In the genomic region with DNA sequence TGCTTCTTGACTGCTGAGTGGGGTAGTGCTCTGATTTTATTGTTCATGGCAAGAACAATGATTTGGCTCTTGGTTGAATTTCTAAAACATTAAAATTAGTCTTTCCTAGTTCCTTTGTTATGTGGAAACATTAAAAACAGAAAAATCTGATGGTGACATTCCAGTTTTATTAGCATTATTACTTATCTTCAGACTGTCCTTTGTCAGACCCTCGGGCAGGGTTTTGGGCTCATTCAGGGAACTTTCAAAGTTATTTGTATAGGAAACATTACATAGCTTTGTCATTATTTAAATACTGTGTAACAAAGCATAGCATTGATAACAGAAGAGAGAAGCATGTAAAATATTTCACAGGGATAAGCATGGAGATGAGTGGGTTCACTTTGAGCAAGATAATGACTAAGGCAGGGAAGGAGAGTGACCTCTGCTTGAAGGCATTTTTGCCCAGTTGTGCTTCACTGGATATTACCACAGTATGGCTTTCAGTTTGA, we compare ENCODE assay signal across 1 cellular context.
TF ChIP-seq lines count a peak whose summit lies in the region.

No MANE protein-coding gene starts in this region.

TF ChIP-seq in HepG2, 621 proteins besides CTCF, POLR2A, EP300 and RAD21 (continued from another document):
- TF ChIP-seq, protein P1, sequence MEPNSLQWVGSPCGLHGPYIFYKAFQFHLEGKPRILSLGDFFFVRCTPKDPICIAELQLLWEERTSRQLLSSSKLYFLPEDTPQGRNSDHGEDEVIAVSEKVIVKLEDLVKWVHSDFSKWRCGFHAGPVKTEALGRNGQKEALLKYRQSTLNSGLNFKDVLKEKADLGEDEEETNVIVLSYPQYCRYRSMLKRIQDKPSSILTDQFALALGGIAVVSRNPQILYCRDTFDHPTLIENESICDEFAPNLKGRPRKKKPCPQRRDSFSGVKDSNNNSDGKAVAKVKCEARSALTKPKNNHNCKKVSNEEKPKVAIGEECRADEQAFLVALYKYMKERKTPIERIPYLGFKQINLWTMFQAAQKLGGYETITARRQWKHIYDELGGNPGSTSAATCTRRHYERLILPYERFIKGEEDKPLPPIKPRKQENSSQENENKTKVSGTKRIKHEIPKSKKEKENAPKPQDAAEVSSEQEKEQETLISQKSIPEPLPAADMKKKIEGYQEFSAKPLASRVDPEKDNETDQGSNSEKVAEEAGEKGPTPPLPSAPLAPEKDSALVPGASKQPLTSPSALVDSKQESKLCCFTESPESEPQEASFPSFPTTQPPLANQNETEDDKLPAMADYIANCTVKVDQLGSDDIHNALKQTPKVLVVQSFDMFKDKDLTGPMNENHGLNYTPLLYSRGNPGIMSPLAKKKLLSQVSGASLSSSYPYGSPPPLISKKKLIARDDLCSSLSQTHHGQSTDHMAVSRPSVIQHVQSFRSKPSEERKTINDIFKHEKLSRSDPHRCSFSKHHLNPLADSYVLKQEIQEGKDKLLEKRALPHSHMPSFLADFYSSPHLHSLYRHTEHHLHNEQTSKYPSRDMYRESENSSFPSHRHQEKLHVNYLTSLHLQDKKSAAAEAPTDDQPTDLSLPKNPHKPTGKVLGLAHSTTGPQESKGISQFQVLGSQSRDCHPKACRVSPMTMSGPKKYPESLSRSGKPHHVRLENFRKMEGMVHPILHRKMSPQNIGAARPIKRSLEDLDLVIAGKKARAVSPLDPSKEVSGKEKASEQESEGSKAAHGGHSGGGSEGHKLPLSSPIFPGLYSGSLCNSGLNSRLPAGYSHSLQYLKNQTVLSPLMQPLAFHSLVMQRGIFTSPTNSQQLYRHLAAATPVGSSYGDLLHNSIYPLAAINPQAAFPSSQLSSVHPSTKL (CRISPR knock-in tag; IDR thresholded peaks at IDR 0.05) = peak; percentile 81
- peak; percentile 36; the same call in 1 of the 2 replicates for TF ChIP-seq ISL2 (CRISPR knock-in tag; IDR thresholded peaks at IDR 0.05)
- TF ChIP-seq, protein P2, sequence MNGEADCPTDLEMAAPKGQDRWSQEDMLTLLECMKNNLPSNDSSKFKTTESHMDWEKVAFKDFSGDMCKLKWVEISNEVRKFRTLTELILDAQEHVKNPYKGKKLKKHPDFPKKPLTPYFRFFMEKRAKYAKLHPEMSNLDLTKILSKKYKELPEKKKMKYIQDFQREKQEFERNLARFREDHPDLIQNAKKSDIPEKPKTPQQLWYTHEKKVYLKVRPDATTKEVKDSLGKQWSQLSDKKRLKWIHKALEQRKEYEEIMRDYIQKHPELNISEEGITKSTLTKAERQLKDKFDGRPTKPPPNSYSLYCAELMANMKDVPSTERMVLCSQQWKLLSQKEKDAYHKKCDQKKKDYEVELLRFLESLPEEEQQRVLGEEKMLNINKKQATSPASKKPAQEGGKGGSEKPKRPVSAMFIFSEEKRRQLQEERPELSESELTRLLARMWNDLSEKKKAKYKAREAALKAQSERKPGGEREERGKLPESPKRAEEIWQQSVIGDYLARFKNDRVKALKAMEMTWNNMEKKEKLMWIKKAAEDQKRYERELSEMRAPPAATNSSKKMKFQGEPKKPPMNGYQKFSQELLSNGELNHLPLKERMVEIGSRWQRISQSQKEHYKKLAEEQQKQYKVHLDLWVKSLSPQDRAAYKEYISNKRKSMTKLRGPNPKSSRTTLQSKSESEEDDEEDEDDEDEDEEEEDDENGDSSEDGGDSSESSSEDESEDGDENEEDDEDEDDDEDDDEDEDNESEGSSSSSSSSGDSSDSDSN (CRISPR knock-in tag; IDR thresholded peaks at IDR 0.05) = no peak
- TF ChIP-seq HDAC6 (IDR thresholded peaks at IDR 0.05; ENCODE audit: low read depth, low read length) = no peak
- no peak for TF ChIP-seq ZNF496 (CRISPR knock-in tag; IDR thresholded peaks at IDR 0.05; ENCODE audit: insufficient replicate concordance)
- TF ChIP-seq SALL1 (CRISPR knock-in tag; IDR thresholded peaks at IDR 0.05) = no peak
- TF ChIP-seq, protein P3, sequence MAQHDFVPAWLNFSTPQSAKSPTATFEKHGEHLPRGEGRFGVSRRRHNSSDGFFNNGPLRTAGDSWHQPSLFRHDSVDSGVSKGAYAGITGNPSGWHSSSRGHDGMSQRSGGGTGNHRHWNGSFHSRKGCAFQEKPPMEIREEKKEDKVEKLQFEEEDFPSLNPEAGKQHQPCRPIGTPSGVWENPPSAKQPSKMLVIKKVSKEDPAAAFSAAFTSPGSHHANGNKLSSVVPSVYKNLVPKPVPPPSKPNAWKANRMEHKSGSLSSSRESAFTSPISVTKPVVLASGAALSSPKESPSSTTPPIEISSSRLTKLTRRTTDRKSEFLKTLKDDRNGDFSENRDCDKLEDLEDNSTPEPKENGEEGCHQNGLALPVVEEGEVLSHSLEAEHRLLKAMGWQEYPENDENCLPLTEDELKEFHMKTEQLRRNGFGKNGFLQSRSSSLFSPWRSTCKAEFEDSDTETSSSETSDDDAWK (CRISPR knock-in tag; IDR thresholded peaks at IDR 0.05) = no peak
- TF ChIP-seq FOSL2 (CRISPR knock-in tag; IDR thresholded peaks at IDR 0.05) = peak; percentile 81
- TF ChIP-seq ZNF30 (CRISPR knock-in tag; IDR thresholded peaks at IDR 0.05) = no peak
- TF ChIP-seq RARA (CRISPR knock-in tag; IDR thresholded peaks at IDR 0.05) = peak; percentile 36
- TF ChIP-seq TCF7 (IDR thresholded peaks at IDR 0.05; ENCODE audit: low read depth) = peak; percentile 59
- TF ChIP-seq, protein P4, sequence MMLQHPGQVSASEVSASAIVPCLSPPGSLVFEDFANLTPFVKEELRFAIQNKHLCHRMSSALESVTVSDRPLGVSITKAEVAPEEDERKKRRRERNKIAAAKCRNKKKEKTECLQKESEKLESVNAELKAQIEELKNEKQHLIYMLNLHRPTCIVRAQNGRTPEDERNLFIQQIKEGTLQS (CRISPR knock-in tag; IDR thresholded peaks at IDR 0.05) = 0 out of 2 replicates have a peak, but pooled peaks have one; percentile 55
- 0 out of 2 replicates have a peak, but pooled peaks have one; percentile 32 for TF ChIP-seq JUN (CRISPR knock-in tag; IDR thresholded peaks at IDR 0.05)
- TF ChIP-seq ZBTB38 (CRISPR knock-in tag; IDR thresholded peaks at IDR 0.05) = no peak
- no peak for TF ChIP-seq CHD4 (IDR thresholded peaks at IDR 0.05; ENCODE audit: borderline replicate concordance, low read length)
- TF ChIP-seq ZNF746 (CRISPR knock-in tag; IDR thresholded peaks at IDR 0.05) = no peak
- no peak for TF ChIP-seq SALL2 (CRISPR knock-in tag; IDR thresholded peaks at IDR 0.05)
- TF ChIP-seq FOXA1 (IDR thresholded peaks at IDR 0.05) = no peak
- TF ChIP-seq FOXA1 (CRISPR knock-in tag; IDR thresholded peaks at IDR 0.05) = peak; percentile 52
- TF ChIP-seq HNF4A (CRISPR knock-in tag; IDR thresholded peaks at IDR 0.05) = peak; percentile 8; the same call in 1 of the 2 replicates
- TF ChIP-seq ZKSCAN8 (CRISPR knock-in tag; IDR thresholded peaks at IDR 0.05; ENCODE audit: borderline replicate concordance) = no peak
- 0 out of 2 replicates have a peak, but pooled peaks have one; percentile 9 for TF ChIP-seq ZNF644 (CRISPR knock-in tag; IDR thresholded peaks at IDR 0.05; ENCODE audit: low read depth)
TF ChIP-seq in HepG2: peak in this region for 30.
